Comparison of ENCODE assay signal across 14 cellular contexts in the genomic region with DNA sequence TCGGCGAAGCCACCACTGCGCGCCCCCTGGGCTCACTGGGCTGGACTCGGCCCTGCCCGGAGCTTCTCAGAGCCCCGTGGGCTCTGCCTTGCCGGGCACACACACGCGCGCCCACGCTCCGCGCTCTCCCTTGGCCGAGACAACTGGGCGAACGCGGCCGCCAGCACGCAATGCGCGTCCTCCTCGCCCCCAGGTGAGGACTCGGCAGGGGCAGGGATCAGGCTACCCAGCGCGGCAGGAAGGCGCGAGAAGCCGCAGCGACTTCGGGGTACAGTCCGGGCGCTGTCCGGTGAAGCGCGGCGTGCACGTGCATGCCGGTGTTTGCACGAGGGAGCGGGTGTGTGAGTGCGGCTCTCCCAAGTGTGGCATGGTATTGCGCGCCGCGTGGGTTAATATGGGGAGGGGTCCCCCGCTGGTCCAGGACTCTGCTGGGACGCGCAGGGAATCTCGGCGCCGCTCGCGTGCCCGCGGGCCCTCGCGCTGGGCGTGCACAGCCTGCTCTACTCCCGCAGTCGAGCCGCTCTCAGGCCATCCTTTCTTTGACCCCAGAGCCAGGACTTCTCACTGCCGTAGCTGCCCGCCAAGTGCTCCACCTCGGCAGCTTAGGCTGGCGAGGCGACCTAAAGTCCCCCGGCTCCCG. TPM values are rescaled to one million over a fixed set of nuclear protein-coding genes. Genes with fewer than 3 reads are reported as not detected.
DNase-seq lines count a peak whose midpoint lies in the region; ATAC-seq and TF ChIP-seq lines count a peak whose summit lies in the region.
"Had no signal": no experiment of that assay in that cellular context is flagged by ENCODE, and none has a peak within 500 bp of the region (broad histone marks: within the 10 kb centered on the region; RNA-seq: fewer than 3 reads in every experiment).

No MANE protein-coding gene starts in this region.

- no peaks in the 10 kb centered on the region for H3K9me3 ChIP-seq in heart left ventricle
- H3K9me3 ChIP-seq in right atrium auricular region: no peaks in the 10 kb centered on the region
- no peaks in the 10 kb centered on the region for H3K9me3 ChIP-seq in ectodermal cell (ENCODE audit: control insufficient read depth, low read length)
- no peaks in the 10 kb centered on the region for H3K9me3 ChIP-seq in thoracic aorta
- H3K9me3 ChIP-seq: transverse colon had no signal

- no peak for TF ChIP-seq CTCF in heart left ventricle (IDR thresholded peaks at IDR 0.05)
- TF ChIP-seq CTCF in right atrium auricular region (IDR thresholded peaks at IDR 0.05): no peak
- no peak for TF ChIP-seq CTCF in mesothelial cell of epicardium (IDR thresholded peaks at IDR 0.05; ENCODE audit: unreplicated experiment)
- TF ChIP-seq CTCF in thoracic aorta (IDR thresholded peaks at IDR 0.05): no peak

- H3K4me3 Mint-ChIP-seq in mesothelial cell of epicardium: peak overlapping the region; percentile 65
- H3K4me3 Mint-ChIP-seq: natural killer cell treated with Interleukin-12 subunit alpha and Interleukin-12 subunit beta and Interleukin-15 and Interleukin-18, amount 100 ng/mL, for 72 hours had no signal

- WGBS in heart left ventricle, 4 donors: 2 to 3% (median 3%) methylated on average over 26 to 69 of the region's 69 CpGs
- 3% methylated on average over 69 of the region's 69 CpGs for WGBS in ectodermal cell, 2 experiments

- no peak for TF ChIP-seq POLR2A in heart left ventricle (IDR thresholded peaks at IDR 0.05)

- H3K4me3 ChIP-seq in heart left ventricle: peak overlapping the region in 11 of 12 donors; percentile 11 to 38 (median 23)
- peak overlapping the region in 1 of 2 donors; percentile 30 for H3K4me3 ChIP-seq in right atrium auricular region
- H3K4me3 ChIP-seq in ectodermal cell (ENCODE audit: insufficient read depth, low read depth, low read length): peak overlapping the region; percentile 37
- H3K4me3 ChIP-seq in thoracic aorta: peak overlapping the region; percentile 57

- no peak overlapping the region for H3K27ac Mint-ChIP-seq in mesothelial cell of epicardium
- H3K27ac Mint-ChIP-seq: activated B cell treated with CpG ODN at 0.5 μM for 24 hours; natural killer cell treated with Interleukin-12 subunit alpha and Interleukin-12 subunit beta and Interleukin-15 and Interleukin-18, amount 100 ng/mL, for 72 hours had no signal

- no peaks in the 10 kb centered on the region for H3K36me3 Mint-ChIP-seq in mesothelial cell of epicardium
- H3K36me3 Mint-ChIP-seq: natural killer cell treated with Interleukin-12 subunit alpha and Interleukin-12 subunit beta and Interleukin-15 and Interleukin-18, amount 100 ng/mL, for 72 hours had no signal

- H3K27me3 ChIP-seq in heart left ventricle (peaks cover 59 to 97% (median 80%) of the 10 kb centered on the region in 9 donors), right atrium auricular region (peaks cover 30 to 44% of the 10 kb centered on the region in 2 donors), ectodermal cell (ENCODE audit: control insufficient read depth, insufficient read depth, low read length, poor library complexity, severe bottlenecking) (peaks cover 71% of the 10 kb centered on the region), thoracic aorta (replicated peaks; ENCODE audit: insufficient read depth) (peaks cover 16% of the 10 kb centered on the region)

- peaks cover 22% of the 10 kb centered on the region for H3K4me1 Mint-ChIP-seq in mesothelial cell of epicardium

- ATAC-seq in heart left ventricle (no peak), thoracic aorta (ENCODE audit: insufficient number of reproducible peaks, low FRiP score, low read depth) (no peak), HG03432 (IDR thresholded peaks at IDR 0.05; ENCODE audit: unreplicated experiment) (no peak)
- ATAC-seq: natural killer cell treated with Interleukin-12 subunit alpha and Interleukin-12 subunit beta and Interleukin-15 and Interleukin-18, amount 100 ng/mL, for 72 hours had no signal

- intact Hi-C loops in heart left ventricle (cut with DNase I): no loop called here

- H3K4me1 ChIP-seq in heart left ventricle (peaks cover 0 to 37% (median 16%) of the 10 kb centered on the region in 12 donors), right atrium auricular region (peaks cover 0 to 30% of the 10 kb centered on the region in 2 donors), ectodermal cell (ENCODE audit: control insufficient read depth, insufficient read depth, low read length) (peaks cover 28% of the 10 kb centered on the region), thoracic aorta (ENCODE audit: control insufficient read depth in 1 of 2, low read depth in 2 of 2) (peaks cover 14 to 20% of the 10 kb centered on the region in 2 donors)

- no peaks in the 10 kb centered on the region for H3K36me3 ChIP-seq in heart left ventricle
- no peaks in the 10 kb centered on the region for H3K36me3 ChIP-seq in right atrium auricular region
- no peaks in the 10 kb centered on the region for H3K36me3 ChIP-seq in ectodermal cell (ENCODE audit: control insufficient read depth, insufficient read depth, low read length)
- no peaks in the 10 kb centered on the region for H3K36me3 ChIP-seq in thoracic aorta
- H3K36me3 ChIP-seq: transverse colon had no signal

- peaks cover 61% of the 10 kb centered on the region for H3K27me3 Mint-ChIP-seq in mesothelial cell of epicardium (ENCODE audit: low read depth)

- H3K9me3 Mint-ChIP-seq in mesothelial cell of epicardium: no peaks in the 10 kb centered on the region
- H3K9me3 Mint-ChIP-seq: activated B cell treated with CpG ODN at 0.5 μM for 24 hours; natural killer cell treated with Interleukin-12 subunit alpha and Interleukin-12 subunit beta and Interleukin-15 and Interleukin-18, amount 100 ng/mL, for 72 hours had no signal

- H3K27ac ChIP-seq in heart left ventricle (no peak overlapping the region), right atrium auricular region (no peak overlapping the region), ectodermal cell (ENCODE audit: insufficient read depth, low read depth, low read length, poor library complexity, severe bottlenecking) (no peak overlapping the region), thoracic aorta (no peak overlapping the region)
- H3K27ac ChIP-seq: transverse colon had no signal

- DNase-seq in heart left ventricle (no peak), right atrium auricular region (ENCODE audit: low spot score) (no peak), mesothelial cell of epicardium (ENCODE audit: low spot score in 2 of 2, unreplicated experiment in 2 of 2) (no peak), thoracic aorta (ENCODE audit: low spot score) (no peak), SKM-1 treated with dmso at 0.1 percent for 144 hours (lab: John Stamatoyannopoulos, UW; ENCODE audit: unreplicated experiment) (no peak), NCI-H2196 (lab: John Stamatoyannopoulos, UW; ENCODE audit: unreplicated experiment) (no peak)
- DNase-seq: activated B cell treated with CpG ODN at 0.5 μM for 24 hours, cerebellar nuclear complex, GF-D8, NCI-H2029 treated with DMSO at 0.1 percent for 48 hours, transverse colon had no signal

RNA-seq across cellular contexts. Expression of a gene that starts 5.5 kb away (rescaled TPM):
- total RNA-seq in heart left ventricle: under 1 TPM in 1 of 9 donors, not detected in 8; 0.36 TPM
- not detected for polyA plus RNA-seq in heart left ventricle
- under 1 TPM in 1 of 2 donors, not detected in 1; 0.19 TPM for total RNA-seq in right atrium auricular region
- 10.6 TPM for polyA plus RNA-seq in ectodermal cell (2013, experiment 1 of 4)
- 24.3 TPM for polyA plus RNA-seq in ectodermal cell (2013, experiment 2 of 4)
- 10.9 TPM for polyA plus RNA-seq in ectodermal cell (2013, experiment 3 of 4)
- polyA plus RNA-seq in ectodermal cell (2013, experiment 4 of 4): 15.1 TPM
- total RNA-seq in mesothelial cell of epicardium: 11.2 to 12.2 TPM (median 12.0 TPM) in 3 replicates
- not detected for total RNA-seq in thoracic aorta
- total RNA-seq: activated B cell treated with CpG ODN at 0.5 μM for 24 hours; natural killer cell treated with Interleukin-12 subunit alpha and Interleukin-12 subunit beta and Interleukin-15 and Interleukin-18, amount 100 ng/mL, for 72 hours; transverse colon had no signal
